1 cellular context compared by ENCODE assay signal in the genomic region with DNA sequence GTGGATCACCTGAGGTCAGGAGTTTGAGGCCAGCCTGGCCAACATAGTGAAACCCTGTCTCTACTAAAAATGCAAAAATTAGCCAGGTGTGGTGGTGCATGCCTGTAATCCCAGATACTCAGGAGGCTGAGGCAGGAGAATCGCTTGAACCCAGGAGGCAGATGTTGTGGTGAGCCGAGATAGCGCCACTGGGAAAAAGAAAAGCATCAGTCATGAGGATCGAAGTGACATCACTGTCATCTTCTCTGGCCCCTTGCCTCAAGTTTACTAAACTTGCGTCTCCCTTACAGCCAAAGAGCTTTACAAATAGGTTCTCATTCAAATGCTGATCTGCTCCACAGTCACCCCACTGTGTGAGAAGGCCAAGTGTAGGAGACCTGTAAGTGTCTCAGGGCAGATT.
TF ChIP-seq lines count a peak whose summit lies in the region.
"Not testable (repeated sequence)": the region's sequence is repeated elsewhere in the genome, so short reads cannot be mapped to it uniquely, and the experiment has no call there.

No MANE protein-coding gene starts in this region.

TF ChIP-seq in K562, 482 proteins besides CTCF, POLR2A, EP300 and RAD21 (continued from another document):
- TF ChIP-seq, protein P1, sequence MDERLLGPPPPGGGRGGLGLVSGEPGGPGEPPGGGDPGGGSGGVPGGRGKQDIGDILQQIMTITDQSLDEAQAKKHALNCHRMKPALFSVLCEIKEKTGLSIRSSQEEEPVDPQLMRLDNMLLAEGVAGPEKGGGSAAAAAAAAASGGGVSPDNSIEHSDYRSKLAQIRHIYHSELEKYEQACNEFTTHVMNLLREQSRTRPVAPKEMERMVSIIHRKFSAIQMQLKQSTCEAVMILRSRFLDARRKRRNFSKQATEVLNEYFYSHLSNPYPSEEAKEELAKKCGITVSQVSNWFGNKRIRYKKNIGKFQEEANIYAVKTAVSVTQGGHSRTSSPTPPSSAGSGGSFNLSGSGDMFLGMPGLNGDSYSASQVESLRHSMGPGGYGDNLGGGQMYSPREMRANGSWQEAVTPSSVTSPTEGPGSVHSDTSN (CRISPR knock-in tag; IDR thresholded peaks at IDR 0.05; ENCODE audit: low read depth), result not testable (repeated sequence)
- TF ChIP-seq, protein P1 (tag; conservative IDR thresholded peaks at IDR 0.05; ENCODE audit: low read depth), result peak; percentile 43; the same call in 1 of the 2 replicates
- TF ChIP-seq CREM (IDR thresholded peaks at IDR 0.05; ENCODE audit: low read depth), result 0 out of 2 replicates have a peak, but pooled peaks have one; percentile 8
- TF ChIP-seq CBFA2T3 (IDR thresholded peaks at IDR 0.05), result peak; percentile 84
- TF ChIP-seq SMARCE1 (IDR thresholded peaks at IDR 0.05), result 0 out of 2 replicates have a peak, but pooled peaks have one; percentile 17
- peak; percentile 81 for TF ChIP-seq ARID1B (IDR thresholded peaks at IDR 0.05)
- TF ChIP-seq, protein P2, sequence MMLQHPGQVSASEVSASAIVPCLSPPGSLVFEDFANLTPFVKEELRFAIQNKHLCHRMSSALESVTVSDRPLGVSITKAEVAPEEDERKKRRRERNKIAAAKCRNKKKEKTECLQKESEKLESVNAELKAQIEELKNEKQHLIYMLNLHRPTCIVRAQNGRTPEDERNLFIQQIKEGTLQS (IDR thresholded peaks at IDR 0.05), result peak; percentile 57
- TF ChIP-seq, protein P2 (CRISPR knock-in tag; conservative IDR thresholded peaks at IDR 0.05), result not testable (repeated sequence)
- TF ChIP-seq ZEB2 (IDR thresholded peaks at IDR 0.05), result peak; percentile 37; the same call in 1 of the 2 replicates
- TF ChIP-seq, protein P3, sequence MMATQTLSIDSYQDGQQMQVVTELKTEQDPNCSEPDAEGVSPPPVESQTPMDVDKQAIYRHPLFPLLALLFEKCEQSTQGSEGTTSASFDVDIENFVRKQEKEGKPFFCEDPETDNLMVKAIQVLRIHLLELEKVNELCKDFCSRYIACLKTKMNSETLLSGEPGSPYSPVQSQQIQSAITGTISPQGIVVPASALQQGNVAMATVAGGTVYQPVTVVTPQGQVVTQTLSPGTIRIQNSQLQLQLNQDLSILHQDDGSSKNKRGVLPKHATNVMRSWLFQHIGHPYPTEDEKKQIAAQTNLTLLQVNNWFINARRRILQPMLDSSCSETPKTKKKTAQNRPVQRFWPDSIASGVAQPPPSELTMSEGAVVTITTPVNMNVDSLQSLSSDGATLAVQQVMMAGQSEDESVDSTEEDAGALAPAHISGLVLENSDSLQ (IDR thresholded peaks at IDR 0.05), result peak; percentile 37; the same call in 1 of the 2 replicates
- TF ChIP-seq MTA2 (IDR thresholded peaks at IDR 0.05; ENCODE audit: low read depth), result peak; percentile 51
- TF ChIP-seq BCOR (IDR thresholded peaks at IDR 0.05), result 0 out of 2 replicates have a peak, but pooled peaks have one; percentile 35
- TF ChIP-seq TCF3 (CRISPR knock-in tag; IDR thresholded peaks at IDR 0.05), result peak; percentile 70
- TF ChIP-seq ZNF431 (CRISPR knock-in tag; IDR thresholded peaks at IDR 0.05), result 0 out of 2 replicates have a peak, but pooled peaks have one; percentile 21
- 0 out of 4 replicates have a peak, but pooled peaks of 1 of the 2 experiments have one; percentile 20 for TF ChIP-seq HDAC1 (IDR thresholded peaks at IDR 0.05)
- peak; percentile 78 for TF ChIP-seq CBFA2T2 (conservative IDR thresholded peaks at IDR 0.05)
- peak; percentile 75 for TF ChIP-seq TAL1 (IDR thresholded peaks at IDR 0.05)
- peak; percentile 75 for TF ChIP-seq CTBP1 (IDR thresholded peaks at IDR 0.05; ENCODE audit: borderline replicate concordance)
- TF ChIP-seq DPF2 (IDR thresholded peaks at IDR 0.05), result peak; percentile 68
- TF ChIP-seq ATF1 (CRISPR knock-in tag; IDR thresholded peaks at IDR 0.05), result not testable (repeated sequence)
- peak; percentile 20; the same call in 1 of the 2 replicates for TF ChIP-seq ATF1 (tag; IDR thresholded peaks at IDR 0.05)
- peak; percentile 48 for TF ChIP-seq SMARCA4 (IDR thresholded peaks at IDR 0.05)
- peak; percentile 70 for TF ChIP-seq MEIS2 (IDR thresholded peaks at IDR 0.05; ENCODE audit: partially characterized antibody)
